17 cellular contexts compared by ENCODE assay signal in genomic region chr11:8988329-8989234, GRCh38. TPM values are rescaled to one million over a fixed set of nuclear protein-coding genes. Genes with fewer than 3 reads are reported as not detected.
DNase-seq lines count a peak whose midpoint lies in the region; ATAC-seq, FAIRE-seq and TF ChIP-seq lines count a peak whose summit lies in the region.
"Had no signal": no experiment of that assay in that cellular context is flagged by ENCODE, and none has a peak within 500 bp of the region (broad histone marks: within the 10 kb centered on the region; RNA-seq: fewer than 3 reads in every experiment).

No MANE protein-coding gene starts in this region.

- H3K9me3 Mint-ChIP-seq in type B pancreatic cell, result no peaks in the 10 kb centered on the region
- H3K9me3 Mint-ChIP-seq: endodermal cell had no signal

- H3K27ac Mint-ChIP-seq in type B pancreatic cell, result no peak overlapping the region
- H3K27ac Mint-ChIP-seq: endodermal cell had no signal

- ATAC-seq in GM19397 (IDR thresholded peaks at IDR 0.05; ENCODE audit: unreplicated experiment) (no peak), GM21360 (IDR thresholded peaks at IDR 0.05; ENCODE audit: unreplicated experiment) (no peak)

- H3K36me3 Mint-ChIP-seq in type B pancreatic cell, result no peaks in the 10 kb centered on the region

- no peaks in the 10 kb centered on the region for H3K4me1 Mint-ChIP-seq in type B pancreatic cell (ENCODE audit: unreplicated experiment)

- peaks cover 35% of the 10 kb centered on the region for H3K27me3 Mint-ChIP-seq in type B pancreatic cell

- no peak overlapping the region for H3K4me3 Mint-ChIP-seq in type B pancreatic cell
- H3K4me3 Mint-ChIP-seq: endodermal cell had no signal

- no peak for FAIRE-seq in HTR-8/SVneo (lab: Jason Lieb, UNC)

- DNase-seq in AG08396 (ENCODE audit: low spot score), result peak; percentile 68
- peak; percentile 38 for DNase-seq in HTR-8/SVneo (ENCODE audit: insufficient read length, low spot score)
- DNase-seq in amniotic stem cell (lab: John Stamatoyannopoulos, UW), result peak; percentile 29
- DNase-seq in iris pigment epithelial cell (ENCODE audit: low read depth), result peak; percentile 65
- no peak for DNase-seq in type B pancreatic cell (ENCODE audit: extremely low spot score, unreplicated experiment)
- DNase-seq in GF-D8 (lab: John Stamatoyannopoulos, UW), result no peak
- DNase-seq: activated CD8-positive, alpha-beta memory T cell treated with anti-CD3 and anti-CD28 coated beads for 24 hours; BE2C; endodermal cell; glutamatergic neuron; NCI-H2081 treated with DMSO at 0.1 percent for 48 hours; SHP77 treated with DMSO at 0.1 percent for 48 hours; T1000 had no signal

- TF ChIP-seq CTCF in type B pancreatic cell (conservative IDR thresholded peaks at IDR 0.05), result no peak

RNA-seq across cellular contexts. Expression of gene NRIP3, which starts 15.2 kb away (rescaled TPM):
- total RNA-seq in type B pancreatic cell (ENCODE audit: low replicate concordance), result 0.92 and 1.1 TPM in 2 replicates

RNA-seq across cellular contexts. Expression of gene TMEM9B, which starts 24.3 kb away (rescaled TPM):
- total RNA-seq in type B pancreatic cell (ENCODE audit: low replicate concordance), result 26.1 and 45.5 TPM in 2 replicates

RNA-seq across cellular contexts. Expression of gene ASCL3, which starts 45.8 kb away (rescaled TPM):
- not detected in 2 replicates for total RNA-seq in type B pancreatic cell (ENCODE audit: low replicate concordance)
- total RNA-seq: breast epithelium, endodermal cell, posterior vena cava had no signal

RNA-seq across cellular contexts. Expression of gene C11orf16, which starts 55.8 kb away (rescaled TPM):
- total RNA-seq in type B pancreatic cell (ENCODE audit: low replicate concordance), result not detected in 2 replicates
- total RNA-seq: breast epithelium, endodermal cell, posterior vena cava had no signal

Comparison
In these comparisons a context has a peak if more than half of its experiments do, and no peak if none do; other contexts are left out.
1. DNase-seq: peak in AG08396 (single experiment), HTR-8/SVneo (single experiment), amniotic stem cell (single experiment) and iris pigment epithelial cell (single experiment); none in type B pancreatic cell (single experiment) and GF-D8 (single experiment).